In the genomic region with DNA sequence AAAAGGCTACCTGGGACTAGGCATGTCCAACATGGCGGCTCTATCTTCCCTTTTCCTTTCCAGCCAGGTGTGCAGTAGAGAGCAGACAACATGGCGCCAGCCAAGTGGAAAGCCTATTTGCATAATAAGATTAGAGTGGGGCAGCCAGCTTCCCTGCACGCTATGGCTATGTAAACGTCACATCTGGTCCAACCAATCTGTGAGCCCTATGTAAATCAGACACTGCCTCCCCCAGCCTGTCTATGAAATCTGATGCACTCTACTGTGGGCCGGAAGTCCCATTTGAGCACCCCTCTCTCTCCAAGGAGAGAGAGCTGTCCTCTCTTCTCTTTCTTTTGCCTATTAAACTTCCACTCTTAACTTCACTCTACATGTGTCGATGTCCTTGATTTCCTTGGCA, we compare ENCODE assay signal across 22 cellular contexts.
DNase-seq lines count a peak whose midpoint lies in the region; ATAC-seq, FAIRE-seq and TF ChIP-seq lines count a peak whose summit lies in the region.
"Had no signal": no experiment of that assay in that cellular context is flagged by ENCODE, and none has a peak within 500 bp of the region (broad histone marks: within the 10 kb centered on the region; RNA-seq: fewer than 3 reads in every experiment).

No MANE protein-coding gene starts in this region.

- H3K27ac Mint-ChIP-seq in astrocyte (ENCODE audit: unreplicated experiment): no peak overlapping the region
- H3K27ac Mint-ChIP-seq in effector memory CD8-positive, alpha-beta T cell: no peak overlapping the region
- H3K27ac Mint-ChIP-seq in stimulated activated naive B cell treated with anti-CD40 and anti-IgM and Interleukin-4, amounts not matched to agents 10 μg/mL and 1 μg/mL and 100 μg/mL, for 72 hours: no peak overlapping the region
- H3K27ac Mint-ChIP-seq: activated CD4-positive, alpha-beta T cell treated with anti-CD3 and anti-CD28 coated beads, Interleukin-2, amount 10 ng/mL, durations not matched to agents 24 days and 14 days; IgD-negative memory B cell; immature natural killer cell had no signal

- H3K27me3 ChIP-seq in astrocyte (ENCODE audit: insufficient read depth, low read length) (no peaks in the 10 kb centered on the region), osteoblast (ENCODE audit: insufficient read depth, low read length) (no peaks in the 10 kb centered on the region)

- no peaks in the 10 kb centered on the region for H3K27me3 Mint-ChIP-seq in astrocyte (ENCODE audit: low read depth, unreplicated experiment)
- H3K27me3 Mint-ChIP-seq in effector memory CD8-positive, alpha-beta T cell: no peaks in the 10 kb centered on the region
- H3K27me3 Mint-ChIP-seq in stimulated activated naive B cell treated with anti-CD40 and anti-IgM and Interleukin-4, amounts not matched to agents 10 μg/mL and 1 μg/mL and 100 μg/mL, for 72 hours: peaks cover 0 to 4% of the 10 kb centered on the region in 2 donors
- H3K27me3 Mint-ChIP-seq: activated CD4-positive, alpha-beta T cell treated with anti-CD3 and anti-CD28 coated beads, Interleukin-2, amount 10 ng/mL, durations not matched to agents 24 days and 14 days; IgD-negative memory B cell had no signal

- H3K4me1 Mint-ChIP-seq in astrocyte (ENCODE audit: low read depth, unreplicated experiment): no peaks in the 10 kb centered on the region
- no peaks in the 10 kb centered on the region for H3K4me1 Mint-ChIP-seq in effector memory CD8-positive, alpha-beta T cell (ENCODE audit: low read depth in 2 of 2)
- H3K4me1 Mint-ChIP-seq in stimulated activated naive B cell treated with anti-CD40 and anti-IgM and Interleukin-4, amounts not matched to agents 10 μg/mL and 1 μg/mL and 100 μg/mL, for 72 hours: no peaks in the 10 kb centered on the region
- H3K4me1 Mint-ChIP-seq: activated CD4-positive, alpha-beta T cell treated with anti-CD3 and anti-CD28 coated beads, Interleukin-2, amount 10 ng/mL, durations not matched to agents 24 days and 14 days; IgD-negative memory B cell; immature natural killer cell had no signal

- H3K4me1 ChIP-seq in astrocyte (ENCODE audit: insufficient read depth, low read length): no peaks in the 10 kb centered on the region
- no peaks in the 10 kb centered on the region for H3K4me1 ChIP-seq in osteoblast (ENCODE audit: insufficient read depth, low read length)
- H3K4me1 ChIP-seq: HAP-1, heart right ventricle, lower lobe of right lung, parathyroid adenoma had no signal

- no peak overlapping the region for H2AFZ ChIP-seq in astrocyte (ENCODE audit: low read depth, low read length)
- H2AFZ ChIP-seq in osteoblast (ENCODE audit: low read length): no peak overlapping the region
- H2AFZ ChIP-seq: parathyroid adenoma had no signal

- no peak for FAIRE-seq in astrocyte (lab: Jason Lieb, UNC)
- FAIRE-seq: G401.6 had no signal

- peaks cover 5% of the 10 kb centered on the region for H3K9me3 ChIP-seq in astrocyte (ENCODE audit: insufficient read depth, low read depth, low read length)
- no peaks in the 10 kb centered on the region for H3K9me3 ChIP-seq in osteoblast (ENCODE audit: low read depth, low read length)
- H3K9me3 ChIP-seq: HAP-1 had no signal

- no peak overlapping the region for H3K4me3 ChIP-seq in astrocyte (ENCODE audit: insufficient read depth, low read depth, low read length)
- no peak overlapping the region for H3K4me3 ChIP-seq in foreskin fibroblast (ENCODE audit: low read depth in 1 of 2, low read length in 2 of 2)
- no peak overlapping the region for H3K4me3 ChIP-seq in osteoblast (ENCODE audit: insufficient read depth, low read length)
- H3K4me3 ChIP-seq: HAP-1, heart right ventricle, lower lobe of right lung had no signal

- no peaks in the 10 kb centered on the region for H4K20me1 ChIP-seq in astrocyte (ENCODE audit: insufficient read depth, low read length)
- no peaks in the 10 kb centered on the region for H4K20me1 ChIP-seq in osteoblast (ENCODE audit: insufficient read depth, low read length)

- ATAC-seq in effector memory CD8-positive, alpha-beta T cell (replicated peaks): no peak
- ATAC-seq in stimulated activated naive B cell treated with anti-CD40 and anti-IgM and Interleukin-4, amounts not matched to agents 10 μg/mL and 1 μg/mL and 100 μg/mL, for 72 hours (replicated peaks): no peak
- ATAC-seq: heart right ventricle, lower lobe of right lung, Panc1 had no signal

- no peaks in the 10 kb centered on the region for H3K36me3 ChIP-seq in astrocyte (ENCODE audit: insufficient read depth, low read length)
- H3K36me3 ChIP-seq in osteoblast (ENCODE audit: insufficient read depth, low read length): no peaks in the 10 kb centered on the region
- H3K36me3 ChIP-seq: HAP-1, heart right ventricle, lower lobe of right lung had no signal

- H3K36me3 Mint-ChIP-seq in astrocyte (ENCODE audit: low read depth, unreplicated experiment): no peaks in the 10 kb centered on the region
- no peaks in the 10 kb centered on the region for H3K36me3 Mint-ChIP-seq in effector memory CD8-positive, alpha-beta T cell (ENCODE audit: insufficient read depth)
- no peaks in the 10 kb centered on the region for H3K36me3 Mint-ChIP-seq in stimulated activated naive B cell treated with anti-CD40 and anti-IgM and Interleukin-4, amounts not matched to agents 10 μg/mL and 1 μg/mL and 100 μg/mL, for 72 hours

- TF ChIP-seq CTCF in astrocyte (IDR thresholded peaks at IDR 0.05; ENCODE audit: insufficient read depth, low read depth, low read length): no peak
- TF ChIP-seq CTCF in foreskin fibroblast (IDR thresholded peaks at IDR 0.05; ENCODE audit: low read depth, low read length): no peak
- no peak for TF ChIP-seq CTCF in osteoblast (IDR thresholded peaks at IDR 0.05; ENCODE audit: extremely low read depth, low read depth, low read length)

- peaks cover 9% of the 10 kb centered on the region for H3K9me3 Mint-ChIP-seq in astrocyte (ENCODE audit: unreplicated experiment)
- H3K9me3 Mint-ChIP-seq in effector memory CD8-positive, alpha-beta T cell: peaks cover 12% of the 10 kb centered on the region in 2 donors
- H3K9me3 Mint-ChIP-seq in stimulated activated naive B cell treated with anti-CD40 and anti-IgM and Interleukin-4, amounts not matched to agents 10 μg/mL and 1 μg/mL and 100 μg/mL, for 72 hours: peaks cover 26% of the 10 kb centered on the region in 2 donors

- H3K9ac ChIP-seq in astrocyte (ENCODE audit: low read length): no peak overlapping the region
- H3K9ac ChIP-seq: parathyroid adenoma had no signal

- H3K79me2 ChIP-seq in astrocyte (ENCODE audit: insufficient read depth, low read length) (no peaks in the 10 kb centered on the region), osteoblast (ENCODE audit: insufficient read depth, low read length) (no peaks in the 10 kb centered on the region)
- H3K79me2 ChIP-seq: parathyroid adenoma had no signal

- no peak overlapping the region for H3K4me3 Mint-ChIP-seq in astrocyte (ENCODE audit: unreplicated experiment)
- no peak overlapping the region for H3K4me3 Mint-ChIP-seq in effector memory CD8-positive, alpha-beta T cell
- H3K4me3 Mint-ChIP-seq in stimulated activated naive B cell treated with anti-CD40 and anti-IgM and Interleukin-4, amounts not matched to agents 10 μg/mL and 1 μg/mL and 100 μg/mL, for 72 hours: no peak overlapping the region
- H3K4me3 Mint-ChIP-seq: activated CD4-positive, alpha-beta T cell treated with anti-CD3 and anti-CD28 coated beads, Interleukin-2, amount 10 ng/mL, durations not matched to agents 24 days and 14 days; IgD-negative memory B cell; immature natural killer cell had no signal

- peak; percentile 30 for DNase-seq in Caki2 (ENCODE audit: low read depth)
- DNase-seq in M059J (ENCODE audit: low read depth): peak; percentile 84
- peak; percentile 3 for DNase-seq in NCI-H226
- DNase-seq in astrocyte (ENCODE audit: low read depth): peak; percentile 5
- DNase-seq in effector memory CD8-positive, alpha-beta T cell: no peak
- no peak for DNase-seq in stimulated activated naive B cell treated with anti-CD40 and anti-IgM and Interleukin-4, amounts not matched to agents 10 μg/mL and 1 μg/mL and 100 μg/mL, for 72 hours
- DNase-seq in foreskin fibroblast: no peak
- DNase-seq in osteoblast (ENCODE audit: insufficient read length, low spot score, missing footprints): no peak
- DNase-seq: activated CD4-positive, alpha-beta T cell treated with anti-CD3 and anti-CD28 coated beads, Interleukin-2, amount 10 ng/mL, durations not matched to agents 24 days and 14 days; effector memory CD4-positive, alpha-beta T cell; heart right ventricle; immature natural killer cell; lower lobe of right lung; NCI-H446 treated with DMSO at 0.1 percent for 48 hours; stimulated activated CD4-positive, alpha-beta T cell treated with anti-CD3 and anti-CD28 coated beads, Interleukin-1b, Interleukin-23, amount 100 ng/mL, for 48 hours; SW 1271 had no signal

- H3K27ac ChIP-seq in astrocyte (ENCODE audit: low read depth, low read length) (no peak overlapping the region), osteoblast (ENCODE audit: low read depth, low read length) (no peak overlapping the region)
- H3K27ac ChIP-seq: heart right ventricle, HL-60, lower lobe of right lung, parathyroid adenoma had no signal

- H3K4me2 ChIP-seq in astrocyte (ENCODE audit: low read length) (no peak overlapping the region), osteoblast (ENCODE audit: insufficient read depth, low read length) (no peak overlapping the region)

- in situ Hi-C loops in Caki2 (cut with HindIII; ENCODE audit: low pct_unique_long_range_greater_than_20kb, low sequenced_read_pairs): no loop called here

Comparison
In these comparisons a context has a peak if more than half of its experiments do, and no peak if none do; other contexts are left out.
1. DNase-seq: peak in Caki2 (single experiment), M059J (single experiment), NCI-H226 (single experiment) and astrocyte (single experiment); none in effector memory CD8-positive, alpha-beta T cell (0 of 3), stimulated activated naive B cell treated with anti-CD40 and anti-IgM and Interleukin-4, amounts not matched to agents 10 μg/mL and 1 μg/mL and 100 μg/mL, for 72 hours (single experiment), foreskin fibroblast (0 of 2) and osteoblast (single experiment).